ENCODE assay signal across 1 cellular context in the genomic region with DNA sequence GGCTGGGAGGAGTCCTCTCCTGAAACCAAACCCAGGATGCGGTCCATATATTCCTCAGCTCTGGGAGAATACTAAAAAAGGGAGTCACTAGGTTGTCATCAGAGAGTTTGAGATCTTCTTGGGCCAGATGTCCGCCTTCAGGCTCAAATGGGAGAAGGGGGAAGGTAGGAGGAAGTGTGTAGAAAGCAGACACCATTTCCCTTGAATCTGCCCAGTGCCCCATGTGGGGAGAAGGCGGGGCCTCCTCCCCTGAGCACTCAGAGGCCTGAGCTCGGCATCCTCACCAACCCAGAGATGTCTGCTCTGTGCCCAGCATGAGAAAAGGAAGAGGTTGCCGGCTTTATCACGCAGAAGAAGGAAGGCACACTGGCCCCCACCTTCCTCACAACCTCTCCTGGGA.
TF ChIP-seq lines count a peak whose summit lies in the region.

No MANE protein-coding gene starts in this region.

TF ChIP-seq in GM12878, 131 proteins besides CTCF, POLR2A, EP300 and RAD21 (continued from another document):
- no peak for TF ChIP-seq MAX (IDR thresholded peaks at IDR 0.05; ENCODE audit: low read depth, low read length)
